In genomic region chr5:128441923-128442322, GRCh38 we compare ENCODE assay signal across 17 cellular contexts.
DNase-seq lines count a peak whose midpoint lies in the region; ATAC-seq, FAIRE-seq and TF ChIP-seq lines count a peak whose summit lies in the region.
"Had no signal": no experiment of that assay in that cellular context is flagged by ENCODE, and none has a peak within 500 bp of the region (broad histone marks: within the 10 kb centered on the region; RNA-seq: fewer than 3 reads in every experiment).

No MANE protein-coding gene starts in this region.

- in situ Hi-C loops in KBM-7 (cut with MboI; ENCODE audit: low pct_unique_long_range_greater_than_20kb, low sequenced_read_pairs), result no loop called here

- no peak for TF ChIP-seq POLR2A in GM12892 (IDR thresholded peaks at IDR 0.05; ENCODE audit: low read depth, low read length)
- no peak for TF ChIP-seq POLR2A in testis (IDR thresholded peaks at IDR 0.05)

- 22 to 42% methylated on average over 1 of the region's 1 CpG for WGBS in testis, 2 donors

- ATAC-seq in GM18870 (IDR thresholded peaks at IDR 0.05; ENCODE audit: unreplicated experiment), result no peak
- ATAC-seq: GM12878, K562 had no signal

- FAIRE-seq in GM12892 (lab: Jason Lieb, UNC), result peak; percentile 50
- FAIRE-seq: A204.1, GM12878, H1, K562 had no signal

- peak overlapping the region; percentile 26 for H3K27ac ChIP-seq in VCaP
- H3K27ac ChIP-seq in testis, result no peak overlapping the region
- H3K27ac ChIP-seq: HL-60 had no signal

- no peaks in the 10 kb centered on the region for H3K36me3 ChIP-seq in testis (ENCODE audit: low read depth, missing control alignments)
- H3K36me3 ChIP-seq: BE2C had no signal

- no peaks in the 10 kb centered on the region for H3K27me3 ChIP-seq in testis
- H3K27me3 ChIP-seq: BE2C had no signal

- no peaks in the 10 kb centered on the region for H3K4me1 ChIP-seq in testis
- H3K4me1 ChIP-seq: BE2C, HAP-1 had no signal

- no peaks in the 10 kb centered on the region for H3K9me3 ChIP-seq in testis
- H3K9me3 ChIP-seq: BE2C, HAP-1 had no signal

- no peak for TF ChIP-seq CTCF in VCaP (conservative IDR thresholded peaks at IDR 0.05)
- no peak for TF ChIP-seq CTCF in testis (IDR thresholded peaks at IDR 0.05)

- no peak for DNase-seq in GM12892 (ENCODE audit: insufficient read length)
- DNase-seq in left kidney (ENCODE audit: low read depth, low spot score), result peak; percentile 24
- DNase-seq in testis, result peak; percentile 52
- DNase-seq in AG08396 (ENCODE audit: low spot score), result no peak
- no peak for DNase-seq in KBM-7
- DNase-seq: BE2C; CD4-positive, alpha-beta memory T cell; DMS79; HFFc6 had no signal

- intact Hi-C loops in testis (cut with DNase I; ENCODE audit: low total_unique reads), result no loop called here

- no peak overlapping the region for H3K4me3 ChIP-seq in testis
- H3K4me3 ChIP-seq: GM12878, HAP-1, K562 had no signal

Comparison
In these comparisons a context has a peak if more than half of its experiments do, and no peak if none do; other contexts are left out.
1. DNase-seq: peak in left kidney (single experiment) and testis (single experiment); none in GM12892 (single experiment), AG08396 (single experiment) and KBM-7 (single experiment).